ENCODE assay signal across 9 cellular contexts in the genomic region with DNA sequence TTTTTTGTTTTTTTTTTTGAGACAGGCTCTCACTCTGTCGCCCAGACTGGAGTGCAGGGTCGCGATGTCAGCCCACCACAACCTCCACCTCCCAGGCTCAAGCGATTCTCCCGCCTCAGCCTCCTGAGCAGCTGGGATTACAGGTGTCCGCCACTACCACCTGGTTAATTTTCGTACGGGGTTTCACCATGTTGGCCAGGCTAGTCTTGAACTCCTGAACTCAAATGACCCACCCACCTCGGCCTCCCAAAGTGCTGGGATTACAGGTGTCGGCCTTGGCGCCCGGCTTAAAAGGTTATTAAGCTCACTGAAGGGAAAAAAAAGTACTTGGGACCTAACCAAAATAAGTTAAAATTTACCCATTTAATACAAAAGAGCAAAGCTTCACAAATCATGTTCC. TPM values are rescaled to one million over a fixed set of nuclear protein-coding genes. Genes with fewer than 3 reads are reported as not detected.
DNase-seq lines count a peak whose midpoint lies in the region; ATAC-seq and TF ChIP-seq lines count a peak whose summit lies in the region.
"Had no signal": no experiment of that assay in that cellular context is flagged by ENCODE, and none has a peak within 500 bp of the region (broad histone marks: within the 10 kb centered on the region; RNA-seq: fewer than 3 reads in every experiment).

No MANE protein-coding gene starts in this region.

- H3K9ac ChIP-seq in SU-DHL-6 (ENCODE audit: low read length) = no peak overlapping the region

- ATAC-seq in activated CD8-positive, alpha-beta memory T cell treated with anti-CD3 and anti-CD28 coated beads, Interleukin-2, amount 10 ng/mL, durations not matched to agents 7 days and 5 days = no peak
- no peak for ATAC-seq in stimulated activated naive B cell treated with anti-CD40 and anti-IgM and Interleukin-4, amounts not matched to agents 10 μg/mL and 1 μg/mL and 100 μg/mL, for 72 hours (replicated peaks)
- ATAC-seq in HG03354 (IDR thresholded peaks at IDR 0.05; ENCODE audit: poor library complexity, severe bottlenecking, unreplicated experiment) = no peak
- ATAC-seq in GM18858 (IDR thresholded peaks at IDR 0.05; ENCODE audit: unreplicated experiment) = no peak

- H3K9me3 Mint-ChIP-seq in activated CD8-positive, alpha-beta memory T cell treated with anti-CD3 and anti-CD28 coated beads, Interleukin-2, amount 10 ng/mL, durations not matched to agents 7 days and 5 days (ENCODE audit: low read depth) = no peaks in the 10 kb centered on the region
- H3K9me3 Mint-ChIP-seq in stimulated activated naive B cell treated with anti-CD40 and anti-IgM and Interleukin-4, amounts not matched to agents 10 μg/mL and 1 μg/mL and 100 μg/mL, for 72 hours = peaks cover 4 to 7% of the 10 kb centered on the region in 2 donors
- H3K9me3 Mint-ChIP-seq: dendritic cell treated with granulocyte-macrophage colony-stimulating factor and Interleukin-4, amounts not matched to agents 40 ng/mL and 50 ng/mL, for 4 days had no signal

- in situ Hi-C loops in ACHN (cut with HindIII; ENCODE audit: low pct_ligation_motif_present, low pct_unique_long_range_greater_than_20kb, low sequenced_read_pairs) = no loop called here

- no peak for TF ChIP-seq CTCF in SU-DHL-6 (IDR thresholded peaks at IDR 0.05; ENCODE audit: insufficient read depth, low read length, poor library complexity, severe bottlenecking)
- TF ChIP-seq CTCF in fibroblast of mammary gland (conservative IDR thresholded peaks at IDR 0.05; ENCODE audit: control insufficient read depth, insufficient read depth, low read depth, low read length) = no peak

- peak overlapping the region; percentile 64 for H3K4me3 Mint-ChIP-seq in activated CD8-positive, alpha-beta memory T cell treated with anti-CD3 and anti-CD28 coated beads, Interleukin-2, amount 10 ng/mL, durations not matched to agents 7 days and 5 days
- peak overlapping the region; percentile 50 to 76 for H3K4me3 Mint-ChIP-seq in stimulated activated naive B cell treated with anti-CD40 and anti-IgM and Interleukin-4, amounts not matched to agents 10 μg/mL and 1 μg/mL and 100 μg/mL, for 72 hours

- peaks cover 19% of the 10 kb centered on the region for H3K27me3 Mint-ChIP-seq in activated CD8-positive, alpha-beta memory T cell treated with anti-CD3 and anti-CD28 coated beads, Interleukin-2, amount 10 ng/mL, durations not matched to agents 7 days and 5 days
- no peaks in the 10 kb centered on the region for H3K27me3 Mint-ChIP-seq in stimulated activated naive B cell treated with anti-CD40 and anti-IgM and Interleukin-4, amounts not matched to agents 10 μg/mL and 1 μg/mL and 100 μg/mL, for 72 hours

- DNase-seq in activated CD8-positive, alpha-beta memory T cell treated with anti-CD3 and anti-CD28 coated beads, Interleukin-2, amount 10 ng/mL, durations not matched to agents 7 days and 5 days = no peak
- DNase-seq in activated CD8-positive, alpha-beta memory T cell treated with anti-CD3 and anti-CD28 coated beads for 24 hours = no peak
- DNase-seq in fibroblast of mammary gland (ENCODE audit: low read depth) (no peak), ACHN (no peak)
- DNase-seq in stimulated activated naive B cell treated with anti-CD40 and anti-IgM and Interleukin-4, amounts not matched to agents 10 μg/mL and 1 μg/mL and 100 μg/mL, for 72 hours = no peak

- CTCF ChIA-PET in activated CD8-positive, alpha-beta memory T cell treated with anti-CD3 and anti-CD28 coated beads, Interleukin-2, amount 10 ng/mL, durations not matched to agents 7 days and 5 days (lab: Charles Lee) = interaction anchor here (1.4 kb wide), 1 partner anchor 149 kb away, joined by 5 read pairs; no protein-coding TSS in a partner anchor

- no peak overlapping the region for H3K4me3 ChIP-seq in SU-DHL-6 (ENCODE audit: insufficient read depth, low read length, poor library complexity, severe bottlenecking)
- H3K4me3 ChIP-seq in fibroblast of mammary gland (ENCODE audit: control insufficient read depth, low read depth, low read length) = peak overlapping the region; percentile 55

- peaks cover 20% of the 10 kb centered on the region for H3K4me1 Mint-ChIP-seq in activated CD8-positive, alpha-beta memory T cell treated with anti-CD3 and anti-CD28 coated beads, Interleukin-2, amount 10 ng/mL, durations not matched to agents 7 days and 5 days
- peaks cover 20 to 32% of the 10 kb centered on the region in 2 donors for H3K4me1 Mint-ChIP-seq in stimulated activated naive B cell treated with anti-CD40 and anti-IgM and Interleukin-4, amounts not matched to agents 10 μg/mL and 1 μg/mL and 100 μg/mL, for 72 hours

- peaks cover 11% of the 10 kb centered on the region for H3F3A ChIP-seq in SU-DHL-6 (ENCODE audit: insufficient read depth)

- H3K4me2 ChIP-seq in SU-DHL-6 (ENCODE audit: low read depth, low read length, poor library complexity, severe bottlenecking) = peak overlapping the region; percentile 4

- H3K36me3 Mint-ChIP-seq in activated CD8-positive, alpha-beta memory T cell treated with anti-CD3 and anti-CD28 coated beads, Interleukin-2, amount 10 ng/mL, durations not matched to agents 7 days and 5 days = peaks cover 12% of the 10 kb centered on the region
- H3K36me3 Mint-ChIP-seq in stimulated activated naive B cell treated with anti-CD40 and anti-IgM and Interleukin-4, amounts not matched to agents 10 μg/mL and 1 μg/mL and 100 μg/mL, for 72 hours = peaks cover 18 to 19% of the 10 kb centered on the region in 2 donors

- H3K9me2 ChIP-seq in SU-DHL-6 (replicated peaks; ENCODE audit: insufficient read depth, low read length) = no peaks in the 10 kb centered on the region

- H3K9me3 ChIP-seq in SU-DHL-6 (ENCODE audit: insufficient read depth, low read length) = no peaks in the 10 kb centered on the region

- no peak overlapping the region for H3K27ac ChIP-seq in SU-DHL-6 (ENCODE audit: low read depth, low read length)

- H4K20me1 ChIP-seq in SU-DHL-6 (ENCODE audit: low read depth, low read length) = no peaks in the 10 kb centered on the region

- H3K27ac Mint-ChIP-seq in activated CD8-positive, alpha-beta memory T cell treated with anti-CD3 and anti-CD28 coated beads, Interleukin-2, amount 10 ng/mL, durations not matched to agents 7 days and 5 days = no peak overlapping the region
- H3K27ac Mint-ChIP-seq in stimulated activated naive B cell treated with anti-CD40 and anti-IgM and Interleukin-4, amounts not matched to agents 10 μg/mL and 1 μg/mL and 100 μg/mL, for 72 hours = no peak overlapping the region
- H3K27ac Mint-ChIP-seq: dendritic cell treated with granulocyte-macrophage colony-stimulating factor and Interleukin-4, amounts not matched to agents 40 ng/mL and 50 ng/mL, for 4 days had no signal

- H3K36me3 ChIP-seq in SU-DHL-6 (ENCODE audit: low read length) = no peaks in the 10 kb centered on the region

- H2AFZ ChIP-seq in SU-DHL-6 (ENCODE audit: low read depth, low read length, severe bottlenecking) = no peak overlapping the region

- no peaks in the 10 kb centered on the region for H3K27me3 ChIP-seq in SU-DHL-6 (ENCODE audit: low read length)

- H3K79me2 ChIP-seq in SU-DHL-6 (ENCODE audit: insufficient read depth, low read length) = no peaks in the 10 kb centered on the region

RNA-seq across cellular contexts. Expression of a gene that starts 1.9 kb away (rescaled TPM):
- 1 to 10 TPM; 6.6 to 6.7 TPM for total RNA-seq in activated CD8-positive, alpha-beta memory T cell treated with anti-CD3 and anti-CD28 coated beads, Interleukin-2, amount 10 ng/mL, durations not matched to agents 7 days and 5 days

RNA-seq across cellular contexts. Expression of a gene that starts 42.9 kb away (rescaled TPM):
- under 1 TPM in 1 of 2 experiments, not detected in 1; 0.45 TPM for total RNA-seq in activated CD8-positive, alpha-beta memory T cell treated with anti-CD3 and anti-CD28 coated beads, Interleukin-2, amount 10 ng/mL, durations not matched to agents 7 days and 5 days

RNA-seq across cellular contexts. Expression of a gene that starts 55.1 kb away (rescaled TPM):
- total RNA-seq in activated CD8-positive, alpha-beta memory T cell treated with anti-CD3 and anti-CD28 coated beads, Interleukin-2, amount 10 ng/mL, durations not matched to agents 7 days and 5 days = 10 to 100 TPM; 87.8 to 91.0 TPM
